Comparison of ENCODE assay signal across 16 cellular contexts in the genomic region with DNA sequence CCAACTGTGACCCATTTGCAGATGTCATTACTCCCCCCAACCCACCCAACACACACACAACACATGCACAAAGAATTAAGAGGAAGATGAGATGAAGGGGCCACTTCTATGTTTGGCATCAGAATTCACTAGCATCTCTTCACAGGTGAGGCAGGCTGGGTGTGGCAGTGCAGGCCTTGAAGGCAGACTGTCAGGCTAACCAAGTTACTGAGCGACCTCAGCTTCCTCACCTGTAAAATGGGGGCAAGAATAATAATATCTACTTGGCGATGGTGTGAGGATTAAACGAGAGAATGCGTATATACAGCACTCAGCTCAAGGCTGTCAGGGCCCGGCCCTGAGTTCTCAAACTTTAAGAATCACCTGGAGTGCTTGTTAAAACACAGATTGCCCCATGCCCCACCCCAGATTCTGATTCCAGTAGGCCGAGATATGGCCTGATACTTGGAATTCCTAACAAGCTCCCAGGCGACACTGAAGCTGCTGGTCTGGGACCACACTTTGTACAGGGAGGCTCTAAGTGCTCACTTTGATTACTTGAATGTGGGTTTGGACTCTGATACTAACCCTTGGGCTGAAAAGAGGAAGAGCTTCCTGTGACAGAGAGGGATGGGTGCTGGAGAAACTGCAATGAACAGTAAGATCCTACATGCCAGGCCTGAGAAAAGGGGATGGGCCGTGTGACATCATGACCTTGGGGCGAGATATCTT. TPM values are rescaled to one million over a fixed set of nuclear protein-coding genes. Genes with fewer than 3 reads are reported as not detected.
DNase-seq lines count a peak whose midpoint lies in the region; ATAC-seq and TF ChIP-seq lines count a peak whose summit lies in the region.
"Had no signal": no experiment of that assay in that cellular context is flagged by ENCODE, and none has a peak within 500 bp of the region (broad histone marks: within the 10 kb centered on the region; RNA-seq: fewer than 3 reads in every experiment).

No MANE protein-coding gene starts in this region.

- peaks cover 24% of the 10 kb centered on the region for H3K4me1 Mint-ChIP-seq in CD4-positive, alpha-beta T cell (ENCODE audit: low read depth)
- H3K4me1 Mint-ChIP-seq in WTC11: no peaks in the 10 kb centered on the region

- no peak for TF ChIP-seq CTCF in CD4-positive, alpha-beta T cell (IDR thresholded peaks at IDR 0.05)
- TF ChIP-seq CTCF in esophagus squamous epithelium (IDR thresholded peaks at IDR 0.05): no peak
- no peak for TF ChIP-seq CTCF in psoas muscle (IDR thresholded peaks at IDR 0.05)
- no peak for TF ChIP-seq CTCF in WTC11 (IDR thresholded peaks at IDR 0.05)

- no peak overlapping the region for H3K4me3 Mint-ChIP-seq in CD4-positive, alpha-beta T cell
- no peak overlapping the region for H3K4me3 Mint-ChIP-seq in WTC11
- H3K4me3 Mint-ChIP-seq: IgD-negative memory B cell had no signal

- no peak for ATAC-seq in CD4-positive, alpha-beta T cell (ENCODE audit: poor library complexity)
- ATAC-seq in psoas muscle: no peak
- ATAC-seq in HG03571 (IDR thresholded peaks at IDR 0.05; ENCODE audit: unreplicated experiment): no peak
- no peak for ATAC-seq in WTC11

- DNase-seq in CD4-positive, alpha-beta T cell: no peak
- peak; percentile 39 for DNase-seq in MV-4-11 (lab: John Stamatoyannopoulos, UW)
- DNase-seq in esophagus squamous epithelium (lab: John Stamatoyannopoulos, UW): no peak
- no peak for DNase-seq in psoas muscle
- DNase-seq in WTC11 (ENCODE audit: low spot score): no peak
- no peak for DNase-seq in cerebellar nuclear complex (lab: John Stamatoyannopoulos, UW)
- no peak for DNase-seq in putamen (ENCODE audit: low spot score)
- DNase-seq: activated T-cell treated with anti-CD3 and anti-CD28 coated beads for 4 hours; glutamatergic neuron; NCI-H1048; stimulated activated CD4-positive, alpha-beta T cell treated with anti-CD3 and anti-CD28 coated beads, Interleukin-15, amount 100 ng/mL, for 24 hours; WERI-Rb-1 had no signal

- CTCF ChIA-PET in CD4-positive, alpha-beta T cell (lab: Charles Lee): no interaction called here
- CTCF ChIA-PET in WTC11 (lab: Charles Lee): interaction anchor here (4.3 kb wide), 1 partner anchor 14 kb away, joined by 14 read pairs; no protein-coding TSS in a partner anchor

- POLR2A ChIA-PET in CD4-positive, alpha-beta T cell (lab: Charles Lee): no interaction called here
- POLR2A ChIA-PET in WTC11 (lab: Charles Lee): no interaction called here

- no peaks in the 10 kb centered on the region for H3K27me3 ChIP-seq in CD4-positive, alpha-beta T cell (ENCODE audit: control insufficient read depth, insufficient read depth, low read length)
- H3K27me3 ChIP-seq in esophagus squamous epithelium (no peaks in the 10 kb centered on the region), psoas muscle (ENCODE audit: insufficient read depth in 3 of 3, low read length in 2 of 3) (no peaks in the 10 kb centered on the region)
- H3K27me3 ChIP-seq: BLaER1 had no signal

- H3K9me3 ChIP-seq in CD4-positive, alpha-beta T cell (ENCODE audit: control insufficient read depth, low read length): no peaks in the 10 kb centered on the region
- H3K9me3 ChIP-seq in esophagus squamous epithelium (no peaks in the 10 kb centered on the region), psoas muscle (no peaks in the 10 kb centered on the region)
- H3K9me3 ChIP-seq: BLaER1 had no signal

- H3K36me3 Mint-ChIP-seq in CD4-positive, alpha-beta T cell (ENCODE audit: low read depth): no peaks in the 10 kb centered on the region
- no peaks in the 10 kb centered on the region for H3K36me3 Mint-ChIP-seq in WTC11
- H3K36me3 Mint-ChIP-seq: IgD-negative memory B cell had no signal

- H3K27ac Mint-ChIP-seq in CD4-positive, alpha-beta T cell: peak overlapping the region; percentile 45
- H3K27ac Mint-ChIP-seq in WTC11: no peak overlapping the region
- H3K27ac Mint-ChIP-seq: IgD-negative memory B cell had no signal

- H3K27ac ChIP-seq in CD4-positive, alpha-beta T cell (ENCODE audit: low read depth, low read length): no peak overlapping the region
- peak overlapping the region; percentile 67 to 89 (median 83) for H3K27ac ChIP-seq in esophagus squamous epithelium
- H3K27ac ChIP-seq in psoas muscle: no peak overlapping the region
- H3K27ac ChIP-seq: BLaER1, parathyroid adenoma, WERI-Rb-1 had no signal

- 71 to 83% methylated on average over 5 to 9 of the region's 9 CpGs for WGBS in esophagus squamous epithelium, 2 donors
- 90 to 92% (median 91%) methylated on average over 9 of the region's 9 CpGs for WGBS in psoas muscle, 3 donors

- no peak for TF ChIP-seq POLR2A in esophagus squamous epithelium (IDR thresholded peaks at IDR 0.05)

- intact Hi-C loops in CD4-positive, alpha-beta T cell (cut with DNase I, micrococcal nuclease): no loop called here
- intact Hi-C loops in esophagus squamous epithelium (cut with DNase I) (no loop called here), psoas muscle (cut with DNase I) (no loop called here)

- H3K9me3 Mint-ChIP-seq in CD4-positive, alpha-beta T cell: no peaks in the 10 kb centered on the region
- H3K9me3 Mint-ChIP-seq in WTC11: no peaks in the 10 kb centered on the region
- H3K9me3 Mint-ChIP-seq: IgD-negative memory B cell had no signal

- H3K4me3 ChIP-seq in esophagus squamous epithelium (peak overlapping the region; percentile 14 to 58 (median 41)), psoas muscle (peak overlapping the region; percentile 18)
- H3K4me3 ChIP-seq: BLaER1 had no signal

- H3K27me3 Mint-ChIP-seq in CD4-positive, alpha-beta T cell: no peaks in the 10 kb centered on the region
- H3K27me3 Mint-ChIP-seq in WTC11 (ENCODE audit: low read depth): no peaks in the 10 kb centered on the region

- H3K4me1 ChIP-seq in esophagus squamous epithelium (peaks cover 0 to 10% (median 0%) of the 10 kb centered on the region in 3 donors), psoas muscle (no peaks in the 10 kb centered on the region)
- H3K4me1 ChIP-seq: parathyroid adenoma had no signal

- H3K36me3 ChIP-seq in esophagus squamous epithelium: no peaks in the 10 kb centered on the region
- no peaks in the 10 kb centered on the region for H3K36me3 ChIP-seq in psoas muscle (ENCODE audit: insufficient read depth in 1 of 2, low read depth in 1 of 2)
- H3K36me3 ChIP-seq: BLaER1, WERI-Rb-1 had no signal

TF ChIP-seq in WTC11, 78 proteins besides CTCF, POLR2A, EP300 and RAD21 (continues in another document):
- TF ChIP-seq, protein P1, sequence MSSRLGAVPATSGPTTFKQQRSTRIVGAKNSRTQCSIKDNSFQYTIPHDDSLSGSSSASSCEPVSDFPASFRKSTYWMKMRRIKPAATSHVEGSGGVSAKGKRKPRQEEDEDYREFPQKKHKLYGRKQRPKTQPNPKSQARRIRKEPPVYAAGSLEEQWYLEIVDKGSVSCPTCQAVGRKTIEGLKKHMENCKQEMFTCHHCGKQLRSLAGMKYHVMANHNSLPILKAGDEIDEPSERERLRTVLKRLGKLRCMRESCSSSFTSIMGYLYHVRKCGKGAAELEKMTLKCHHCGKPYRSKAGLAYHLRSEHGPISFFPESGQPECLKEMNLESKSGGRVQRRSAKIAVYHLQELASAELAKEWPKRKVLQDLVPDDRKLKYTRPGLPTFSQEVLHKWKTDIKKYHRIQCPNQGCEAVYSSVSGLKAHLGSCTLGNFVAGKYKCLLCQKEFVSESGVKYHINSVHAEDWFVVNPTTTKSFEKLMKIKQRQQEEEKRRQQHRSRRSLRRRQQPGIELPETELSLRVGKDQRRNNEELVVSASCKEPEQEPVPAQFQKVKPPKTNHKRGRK (CRISPR knock-in tag; IDR thresholded peaks at IDR 0.05; ENCODE audit: borderline replicate concordance): no peak
- no peak for TF ChIP-seq RORB (CRISPR knock-in tag; IDR thresholded peaks at IDR 0.05)
- TF ChIP-seq ATF1 (CRISPR knock-in tag; IDR thresholded peaks at IDR 0.05): no peak
- TF ChIP-seq, protein P2, sequence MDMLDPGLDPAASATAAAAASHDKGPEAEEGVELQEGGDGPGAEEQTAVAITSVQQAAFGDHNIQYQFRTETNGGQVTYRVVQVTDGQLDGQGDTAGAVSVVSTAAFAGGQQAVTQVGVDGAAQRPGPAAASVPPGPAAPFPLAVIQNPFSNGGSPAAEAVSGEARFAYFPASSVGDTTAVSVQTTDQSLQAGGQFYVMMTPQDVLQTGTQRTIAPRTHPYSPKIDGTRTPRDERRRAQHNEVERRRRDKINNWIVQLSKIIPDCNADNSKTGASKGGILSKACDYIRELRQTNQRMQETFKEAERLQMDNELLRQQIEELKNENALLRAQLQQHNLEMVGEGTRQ (CRISPR knock-in tag; IDR thresholded peaks at IDR 0.05): no peak
- no peak for TF ChIP-seq FOXJ3 (CRISPR knock-in tag; IDR thresholded peaks at IDR 0.05; ENCODE audit: borderline replicate concordance)
- no peak for TF ChIP-seq HMGA2 (CRISPR knock-in tag; IDR thresholded peaks at IDR 0.05)
- no peak for TF ChIP-seq FOXP1 (CRISPR knock-in tag; IDR thresholded peaks at IDR 0.05; ENCODE audit: borderline replicate concordance)
- no peak for TF ChIP-seq ZNF138 (CRISPR knock-in tag; conservative IDR thresholded peaks at IDR 0.05)
- TF ChIP-seq, protein P3, sequence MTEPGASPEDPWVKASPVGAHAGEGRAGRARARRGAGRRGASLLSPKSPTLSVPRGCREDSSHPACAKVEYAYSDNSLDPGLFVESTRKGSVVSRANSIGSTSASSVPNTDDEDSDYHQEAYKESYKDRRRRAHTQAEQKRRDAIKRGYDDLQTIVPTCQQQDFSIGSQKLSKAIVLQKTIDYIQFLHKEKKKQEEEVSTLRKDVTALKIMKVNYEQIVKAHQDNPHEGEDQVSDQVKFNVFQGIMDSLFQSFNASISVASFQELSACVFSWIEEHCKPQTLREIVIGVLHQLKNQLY (CRISPR knock-in tag; IDR thresholded peaks at IDR 0.05): no peak
- no peak for TF ChIP-seq JUN (CRISPR knock-in tag; IDR thresholded peaks at IDR 0.05)
- TF ChIP-seq ZNF671 (CRISPR knock-in tag; IDR thresholded peaks at IDR 0.05): no peak
- no peak for TF ChIP-seq ZNF121 (CRISPR knock-in tag; IDR thresholded peaks at IDR 0.05)

RNA-seq across cellular contexts. Expression of a gene that starts 1.1 kb away (rescaled TPM):
- not detected for total RNA-seq in CD4-positive, alpha-beta T cell
- total RNA-seq in esophagus squamous epithelium (100 to 1,000 TPM in 3 of 4 donors, 10 to 100 TPM in 1; 37.7 to 809 (median 109) TPM), psoas muscle (1 to 10 TPM in 2 of 4 donors, under 1 TPM in 2; 0.44 to 3.4 (median 1.8) TPM), WTC11 (2021) (1.4 to 2.7 TPM (median 1.8 TPM) in 3 replicates)
- polyA plus RNA-seq in psoas muscle: 1 to 10 TPM; 2.5 to 4.0 (median 2.7) TPM
- polyA plus RNA-seq: IgD-negative memory B cell had no signal

RNA-seq across cellular contexts. Expression of a gene that starts 32.8 kb away (rescaled TPM):
- 10 to 100 TPM; 30.5 to 32.0 TPM for total RNA-seq in CD4-positive, alpha-beta T cell
- total RNA-seq in esophagus squamous epithelium (10 to 100 TPM; 23.5 to 53.4 (median 40.2) TPM), psoas muscle (10 to 100 TPM; 12.9 to 22.9 (median 20.7) TPM), WTC11 (2021) (105 to 106 TPM (median 106 TPM) in 3 replicates)
- 10 to 100 TPM; 22.3 to 74.2 (median 53.7) TPM for polyA plus RNA-seq in psoas muscle

Comparison
In these comparisons a context has a peak if more than half of its experiments do, and no peak if none do; other contexts are left out.
1. H3K27ac ChIP-seq: peak in esophagus squamous epithelium (4 of 4); none in CD4-positive, alpha-beta T cell (single experiment) and psoas muscle (single experiment).
2. RNA of a gene that starts 1.1 kb away (total RNA-seq): 37.7 to 809 TPM in esophagus squamous epithelium; 0.44 to 3.4 TPM in psoas muscle, 1.4 to 2.7 TPM in WTC11 and not detected in CD4-positive, alpha-beta T cell; every median in the first group is over 4 times any median in the second.